Comparison of ENCODE assay signal across 1 cellular context in the genomic region with DNA sequence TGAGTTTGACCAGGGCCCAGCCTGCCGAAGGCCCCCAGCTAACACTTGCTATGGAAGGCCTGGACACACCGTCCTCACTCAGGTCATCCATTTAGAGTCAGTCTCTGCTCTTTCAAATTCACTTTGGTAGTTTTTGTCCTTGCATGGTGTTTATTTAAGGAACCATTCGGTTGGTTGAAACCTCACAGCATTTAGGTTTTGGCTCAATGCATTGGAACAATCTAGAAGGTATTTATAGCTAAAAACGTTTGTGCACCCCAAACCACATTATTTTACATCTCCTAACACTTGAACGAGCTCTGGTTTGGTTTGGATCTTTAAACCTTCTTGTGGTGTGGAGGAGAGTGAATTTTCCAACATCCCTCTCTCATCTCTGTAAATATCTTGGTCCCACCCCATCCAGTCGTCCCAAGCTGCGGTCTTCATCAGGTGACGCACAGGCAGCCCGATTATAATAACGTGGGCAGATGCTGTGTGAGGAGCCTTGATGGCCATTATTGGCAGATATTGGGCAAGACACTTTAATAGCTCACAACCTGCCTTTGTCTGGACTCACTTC.
TF ChIP-seq lines count a peak whose summit lies in the region.

No MANE protein-coding gene starts in this region.

TF ChIP-seq in GM12878, 131 proteins besides CTCF, POLR2A, EP300 and RAD21:
- TF ChIP-seq MEF2A (IDR thresholded peaks at IDR 0.05; ENCODE audit: insufficient read depth, low read depth, low read length), result peak; percentile 86
- TF ChIP-seq SMC3 (IDR thresholded peaks at IDR 0.05; ENCODE audit: borderline replicate concordance, low read length), result no peak
- TF ChIP-seq NR2C1 (IDR thresholded peaks at IDR 0.05), result no peak
- TF ChIP-seq, protein P1, sequence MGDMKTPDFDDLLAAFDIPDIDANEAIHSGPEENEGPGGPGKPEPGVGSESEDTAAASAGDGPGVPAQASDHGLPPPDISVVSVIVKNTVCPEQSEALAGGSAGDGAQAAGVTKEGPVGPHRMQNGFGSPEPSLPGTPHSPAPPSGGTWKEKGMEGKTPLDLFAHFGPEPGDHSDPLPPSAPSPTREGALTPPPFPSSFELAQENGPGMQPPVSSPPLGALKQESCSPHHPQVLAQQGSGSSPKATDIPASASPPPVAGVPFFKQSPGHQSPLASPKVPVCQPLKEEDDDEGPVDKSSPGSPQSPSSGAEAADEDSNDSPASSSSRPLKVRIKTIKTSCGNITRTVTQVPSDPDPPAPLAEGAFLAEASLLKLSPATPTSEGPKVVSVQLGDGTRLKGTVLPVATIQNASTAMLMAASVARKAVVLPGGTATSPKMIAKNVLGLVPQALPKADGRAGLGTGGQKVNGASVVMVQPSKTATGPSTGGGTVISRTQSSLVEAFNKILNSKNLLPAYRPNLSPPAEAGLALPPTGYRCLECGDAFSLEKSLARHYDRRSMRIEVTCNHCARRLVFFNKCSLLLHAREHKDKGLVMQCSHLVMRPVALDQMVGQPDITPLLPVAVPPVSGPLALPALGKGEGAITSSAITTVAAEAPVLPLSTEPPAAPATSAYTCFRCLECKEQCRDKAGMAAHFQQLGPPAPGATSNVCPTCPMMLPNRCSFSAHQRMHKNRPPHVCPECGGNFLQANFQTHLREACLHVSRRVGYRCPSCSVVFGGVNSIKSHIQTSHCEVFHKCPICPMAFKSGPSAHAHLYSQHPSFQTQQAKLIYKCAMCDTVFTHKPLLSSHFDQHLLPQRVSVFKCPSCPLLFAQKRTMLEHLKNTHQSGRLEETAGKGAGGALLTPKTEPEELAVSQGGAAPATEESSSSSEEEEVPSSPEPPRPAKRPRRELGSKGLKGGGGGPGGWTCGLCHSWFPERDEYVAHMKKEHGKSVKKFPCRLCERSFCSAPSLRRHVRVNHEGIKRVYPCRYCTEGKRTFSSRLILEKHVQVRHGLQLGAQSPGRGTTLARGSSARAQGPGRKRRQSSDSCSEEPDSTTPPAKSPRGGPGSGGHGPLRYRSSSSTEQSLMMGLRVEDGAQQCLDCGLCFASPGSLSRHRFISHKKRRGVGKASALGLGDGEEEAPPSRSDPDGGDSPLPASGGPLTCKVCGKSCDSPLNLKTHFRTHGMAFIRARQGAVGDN (IDR thresholded peaks at IDR 0.05), result 0 out of 2 replicates have a peak, but pooled peaks have one; percentile 55
- no peak for TF ChIP-seq TARDBP (IDR thresholded peaks at IDR 0.05; ENCODE audit: borderline replicate concordance)
- TF ChIP-seq MEF2B (IDR thresholded peaks at IDR 0.05; ENCODE audit: partially characterized antibody, poor library complexity, severe bottlenecking), result peak; percentile 56
- no peak for TF ChIP-seq LARP7 (IDR thresholded peaks at IDR 0.05)
- TF ChIP-seq SMARCA5 (IDR thresholded peaks at IDR 0.05), result no peak
- TF ChIP-seq, protein P2, sequence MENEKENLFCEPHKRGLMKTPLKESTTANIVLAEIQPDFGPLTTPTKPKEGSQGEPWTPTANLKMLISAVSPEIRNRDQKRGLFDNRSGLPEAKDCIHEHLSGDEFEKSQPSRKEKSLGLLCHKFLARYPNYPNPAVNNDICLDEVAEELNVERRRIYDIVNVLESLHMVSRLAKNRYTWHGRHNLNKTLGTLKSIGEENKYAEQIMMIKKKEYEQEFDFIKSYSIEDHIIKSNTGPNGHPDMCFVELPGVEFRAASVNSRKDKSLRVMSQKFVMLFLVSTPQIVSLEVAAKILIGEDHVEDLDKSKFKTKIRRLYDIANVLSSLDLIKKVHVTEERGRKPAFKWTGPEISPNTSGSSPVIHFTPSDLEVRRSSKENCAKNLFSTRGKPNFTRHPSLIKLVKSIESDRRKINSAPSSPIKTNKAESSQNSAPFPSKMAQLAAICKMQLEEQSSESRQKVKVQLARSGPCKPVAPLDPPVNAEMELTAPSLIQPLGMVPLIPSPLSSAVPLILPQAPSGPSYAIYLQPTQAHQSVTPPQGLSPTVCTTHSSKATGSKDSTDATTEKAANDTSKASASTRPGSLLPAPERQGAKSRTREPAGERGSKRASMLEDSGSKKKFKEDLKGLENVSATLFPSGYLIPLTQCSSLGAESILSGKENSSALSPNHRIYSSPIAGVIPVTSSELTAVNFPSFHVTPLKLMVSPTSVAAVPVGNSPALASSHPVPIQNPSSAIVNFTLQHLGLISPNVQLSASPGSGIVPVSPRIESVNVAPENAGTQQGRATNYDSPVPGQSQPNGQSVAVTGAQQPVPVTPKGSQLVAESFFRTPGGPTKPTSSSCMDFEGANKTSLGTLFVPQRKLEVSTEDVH (IDR thresholded peaks at IDR 0.05; ENCODE audit: low read depth, partially characterized antibody), result no peak
- TF ChIP-seq, protein P3, sequence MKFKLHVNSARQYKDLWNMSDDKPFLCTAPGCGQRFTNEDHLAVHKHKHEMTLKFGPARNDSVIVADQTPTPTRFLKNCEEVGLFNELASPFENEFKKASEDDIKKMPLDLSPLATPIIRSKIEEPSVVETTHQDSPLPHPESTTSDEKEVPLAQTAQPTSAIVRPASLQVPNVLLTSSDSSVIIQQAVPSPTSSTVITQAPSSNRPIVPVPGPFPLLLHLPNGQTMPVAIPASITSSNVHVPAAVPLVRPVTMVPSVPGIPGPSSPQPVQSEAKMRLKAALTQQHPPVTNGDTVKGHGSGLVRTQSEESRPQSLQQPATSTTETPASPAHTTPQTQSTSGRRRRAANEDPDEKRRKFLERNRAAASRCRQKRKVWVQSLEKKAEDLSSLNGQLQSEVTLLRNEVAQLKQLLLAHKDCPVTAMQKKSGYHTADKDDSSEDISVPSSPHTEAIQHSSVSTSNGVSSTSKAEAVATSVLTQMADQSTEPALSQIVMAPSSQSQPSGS (IDR thresholded peaks at IDR 0.05; ENCODE audit: low read length), result peak; percentile 23; the same call in 1 of the 2 replicates
- peak; percentile 38; the same call in 1 of the 2 replicates for TF ChIP-seq MTA2 (IDR thresholded peaks at IDR 0.05; ENCODE audit: low read depth)
- no peak for TF ChIP-seq MTA3 (IDR thresholded peaks at IDR 0.05; ENCODE audit: borderline replicate concordance, low read length)
- no peak for TF ChIP-seq IRF4 (IDR thresholded peaks at IDR 0.05; ENCODE audit: low read depth, low read length)
- no peak for TF ChIP-seq HDAC6 (IDR thresholded peaks at IDR 0.05; ENCODE audit: unreplicated experiment)
- TF ChIP-seq CHD1 (IDR thresholded peaks at IDR 0.05; ENCODE audit: low read depth, low read length), result no peak
- TF ChIP-seq IKZF1 (conservative IDR thresholded peaks at IDR 0.05), result no peak; the same call in 1 of the 2 replicates
- peak; percentile 80 for TF ChIP-seq RUNX3 (IDR thresholded peaks at IDR 0.05; ENCODE audit: low read length)
- TF ChIP-seq, protein P4, sequence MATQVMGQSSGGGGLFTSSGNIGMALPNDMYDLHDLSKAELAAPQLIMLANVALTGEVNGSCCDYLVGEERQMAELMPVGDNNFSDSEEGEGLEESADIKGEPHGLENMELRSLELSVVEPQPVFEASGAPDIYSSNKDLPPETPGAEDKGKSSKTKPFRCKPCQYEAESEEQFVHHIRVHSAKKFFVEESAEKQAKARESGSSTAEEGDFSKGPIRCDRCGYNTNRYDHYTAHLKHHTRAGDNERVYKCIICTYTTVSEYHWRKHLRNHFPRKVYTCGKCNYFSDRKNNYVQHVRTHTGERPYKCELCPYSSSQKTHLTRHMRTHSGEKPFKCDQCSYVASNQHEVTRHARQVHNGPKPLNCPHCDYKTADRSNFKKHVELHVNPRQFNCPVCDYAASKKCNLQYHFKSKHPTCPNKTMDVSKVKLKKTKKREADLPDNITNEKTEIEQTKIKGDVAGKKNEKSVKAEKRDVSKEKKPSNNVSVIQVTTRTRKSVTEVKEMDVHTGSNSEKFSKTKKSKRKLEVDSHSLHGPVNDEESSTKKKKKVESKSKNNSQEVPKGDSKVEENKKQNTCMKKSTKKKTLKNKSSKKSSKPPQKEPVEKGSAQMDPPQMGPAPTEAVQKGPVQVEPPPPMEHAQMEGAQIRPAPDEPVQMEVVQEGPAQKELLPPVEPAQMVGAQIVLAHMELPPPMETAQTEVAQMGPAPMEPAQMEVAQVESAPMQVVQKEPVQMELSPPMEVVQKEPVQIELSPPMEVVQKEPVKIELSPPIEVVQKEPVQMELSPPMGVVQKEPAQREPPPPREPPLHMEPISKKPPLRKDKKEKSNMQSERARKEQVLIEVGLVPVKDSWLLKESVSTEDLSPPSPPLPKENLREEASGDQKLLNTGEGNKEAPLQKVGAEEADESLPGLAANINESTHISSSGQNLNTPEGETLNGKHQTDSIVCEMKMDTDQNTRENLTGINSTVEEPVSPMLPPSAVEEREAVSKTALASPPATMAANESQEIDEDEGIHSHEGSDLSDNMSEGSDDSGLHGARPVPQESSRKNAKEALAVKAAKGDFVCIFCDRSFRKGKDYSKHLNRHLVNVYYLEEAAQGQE (IDR thresholded peaks at IDR 0.05; ENCODE audit: low read depth, low read length), result no peak
- TF ChIP-seq BHLHE40 (IDR thresholded peaks at IDR 0.05; ENCODE audit: borderline replicate concordance in 1 of 2, low read depth in 2 of 2, low read length in 1 of 2), result no peak; a peak in 1 of 4 replicates
- TF ChIP-seq IKZF2 (IDR thresholded peaks at IDR 0.05), result peak in 1 of 2 experiments; percentile 51; a peak in 2 of 4 replicates
- TF ChIP-seq JUNB (IDR thresholded peaks at IDR 0.05), result no peak
